1 cellular context compared by ENCODE assay signal in the genomic region with DNA sequence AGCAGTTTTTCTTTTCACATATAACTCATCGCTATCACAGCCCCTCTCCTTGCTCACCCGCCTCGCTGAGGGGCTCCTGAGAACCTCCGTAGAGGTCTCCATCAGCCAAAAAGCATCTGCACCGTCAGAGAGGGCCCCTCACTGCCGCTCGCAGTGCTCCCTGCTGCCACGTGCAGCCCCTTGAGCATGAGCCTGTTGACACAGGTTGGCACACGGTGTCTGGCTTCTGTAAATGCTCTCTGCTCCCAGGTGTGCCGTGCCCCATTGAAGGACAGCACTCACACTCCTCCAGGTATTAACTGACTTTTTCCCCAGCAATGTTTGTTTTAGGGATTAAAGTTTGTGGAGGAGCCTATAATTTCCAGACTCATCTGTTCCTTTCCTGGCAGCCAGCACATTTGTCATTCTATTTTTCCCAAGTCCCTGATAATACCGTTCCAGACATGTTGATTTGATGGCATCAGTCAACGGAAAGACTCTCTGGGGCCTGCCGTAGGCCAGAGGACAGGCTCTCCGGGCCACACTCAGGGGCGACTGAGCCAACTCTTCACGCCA.
TF ChIP-seq lines count a peak whose summit lies in the region.

No MANE protein-coding gene starts in this region.

TF ChIP-seq in H1, 55 proteins besides CTCF, POLR2A, EP300 and RAD21:
- TF ChIP-seq POLR2AphosphoS5 (IDR thresholded peaks at IDR 0.05; ENCODE audit: low read depth, low read length), result no peak
- TF ChIP-seq RFX5 (IDR thresholded peaks at IDR 0.05; ENCODE audit: borderline replicate concordance, low read depth, low read length), result no peak
- TF ChIP-seq CBX5 (IDR thresholded peaks at IDR 0.05; ENCODE audit: low read depth, low read length), result no peak
